ENCODE assay signal across 1 cellular context in genomic region chr3:115646027-115646690, GRCh38.
TF ChIP-seq lines count a peak whose summit lies in the region.

No MANE protein-coding gene starts in this region.

TF ChIP-seq in liver, 16 proteins besides CTCF, POLR2A, EP300 and RAD21 (continued from another document):
- TF ChIP-seq REST (IDR thresholded peaks at IDR 0.05) (peak; percentile 11), MAX (IDR thresholded peaks at IDR 0.05) (peak; percentile 35), ATF3 (IDR thresholded peaks at IDR 0.05) (peak; percentile 42), GABPA (IDR thresholded peaks at IDR 0.05 in 1 of 2, conservative IDR thresholded peaks at IDR 0.05 in 1 of 2) (no peak), HNF4A (conservative IDR thresholded peaks at IDR 0.05) (peak; percentile 73 to 82), SP1 (IDR thresholded peaks at IDR 0.05) (peak; percentile 52), NR2F2 (IDR thresholded peaks at IDR 0.05) (peak; percentile 24), FOXA2 (IDR thresholded peaks at IDR 0.05) (peak; percentile 37), FOXA1 (IDR thresholded peaks at IDR 0.05) (peak; percentile 25), HNF4G (IDR thresholded peaks at IDR 0.05) (no peak), RXRA (IDR thresholded peaks at IDR 0.05) (peak; percentile 62 to 66), JUND (IDR thresholded peaks at IDR 0.05) (peak; percentile 59 to 66)
TF ChIP-seq in liver: peak in this region for 11.
